ENCODE assay signal across 20 cellular contexts in genomic region chr1:118250232-118250631, GRCh38.
"Had no signal": no experiment of that assay in that cellular context is flagged by ENCODE, and none has a peak within 500 bp of the region (broad histone marks: within the 10 kb centered on the region; RNA-seq: fewer than 3 reads in every experiment).

No MANE protein-coding gene starts in this region.

- H3K9me3 ChIP-seq: esophagus muscularis mucosa, left ventricle myocardium inferior, stomach, testis had no signal

- H3K4me3 Mint-ChIP-seq: activated CD4-positive, alpha-beta memory T cell treated with anti-CD3 and anti-CD28 coated beads for 36 hours; activated CD4-positive, alpha-beta T cell treated with anti-CD3 and anti-CD28 coated beads for 36 hours; activated T-helper 1 cell treated with anti-CD3 and anti-CD28 coated beads, Interleukin-12 subunit alpha, Interleukin-12 subunit beta, Interleukin-2, Interleukin-4 antibody, amounts not matched to agents 30 ng/mL and 10 ng/mL and 1 ng/mL, durations not matched to agents 14 hours and 24 hours and 36 hours; immature natural killer cell; naive B cell; stimulated activated effector memory CD8-positive, alpha-beta T cell treated with anti-CD3 and anti-CD28 coated beads, Interleukin-12 subunit alpha, Interleukin-12 subunit beta, amount 100 ng/mL, for 72 hours; type B pancreatic cell had no signal

- H3K27me3 Mint-ChIP-seq: type B pancreatic cell had no signal

- H3K4me3 ChIP-seq: esophagus muscularis mucosa, hepatocyte, left ventricle myocardium inferior, stomach, testis had no signal

- H3K4me1 Mint-ChIP-seq: activated CD4-positive, alpha-beta T cell treated with anti-CD3 and anti-CD28 coated beads for 36 hours; immature natural killer cell; naive B cell; stimulated activated effector memory CD8-positive, alpha-beta T cell treated with anti-CD3 and anti-CD28 coated beads, Interleukin-12 subunit alpha, Interleukin-12 subunit beta, amount 100 ng/mL, for 72 hours had no signal

- H3K36me3 Mint-ChIP-seq: activated CD4-positive, alpha-beta memory T cell treated with anti-CD3 and anti-CD28 coated beads for 36 hours; activated naive CD4-positive, alpha-beta T cell treated with anti-CD3 and anti-CD28 coated beads, Interleukin-2, amount 50 U/mL, for 72 hours; immature natural killer cell; naive B cell; stimulated activated effector memory CD8-positive, alpha-beta T cell treated with anti-CD3 and anti-CD28 coated beads, Interleukin-12 subunit alpha, Interleukin-12 subunit beta, amount 100 ng/mL, for 72 hours; type B pancreatic cell had no signal

- DNase-seq: activated CD4-positive, alpha-beta memory T cell treated with anti-CD3 and anti-CD28 coated beads for 36 hours; activated CD4-positive, alpha-beta T cell treated with anti-CD3 and anti-CD28 coated beads for 36 hours; activated gamma-delta T cell treated with Interleukin-2 at 50 U/mL for 16 hours; activated T-cell treated with anti-CD3 and anti-CD28 coated beads for 4 hours; effector CD4-positive, alpha-beta T cell; immature natural killer cell; kidney glomerular epithelial cell; left ventricle myocardium inferior; mammary epithelial cell; naive B cell; stimulated activated CD4-positive, alpha-beta T cell treated with anti-CD3 and anti-CD28 coated beads, Interleukin-4, amount 100 ng/mL, for 24 hours; stomach; testis had no signal

- ATAC-seq: activated CD4-positive, alpha-beta T cell treated with anti-CD3 and anti-CD28 coated beads for 36 hours; activated naive CD4-positive, alpha-beta T cell treated with anti-CD3 and anti-CD28 coated beads, Interleukin-2, amount 50 U/mL, for 72 hours; sciatic nerve; stimulated activated effector memory CD8-positive, alpha-beta T cell treated with anti-CD3 and anti-CD28 coated beads, Interleukin-12 subunit alpha, Interleukin-12 subunit beta, amount 100 ng/mL, for 72 hours had no signal

- H3K36me3 ChIP-seq: esophagus muscularis mucosa, left ventricle myocardium inferior, stomach had no signal

- H3K4me2 ChIP-seq: hepatocyte had no signal

- H3K9me3 Mint-ChIP-seq: activated CD4-positive, alpha-beta memory T cell treated with anti-CD3 and anti-CD28 coated beads for 36 hours; activated T-helper 1 cell treated with anti-CD3 and anti-CD28 coated beads, Interleukin-12 subunit alpha, Interleukin-12 subunit beta, Interleukin-2, Interleukin-4 antibody, amounts not matched to agents 30 ng/mL and 10 ng/mL and 1 ng/mL, durations not matched to agents 14 hours and 24 hours and 36 hours; type B pancreatic cell had no signal

- H3K27ac Mint-ChIP-seq: activated CD4-positive, alpha-beta memory T cell treated with anti-CD3 and anti-CD28 coated beads for 36 hours; activated CD4-positive, alpha-beta T cell treated with anti-CD3 and anti-CD28 coated beads for 36 hours; activated naive CD4-positive, alpha-beta T cell treated with anti-CD3 and anti-CD28 coated beads, Interleukin-2, amount 50 U/mL, for 72 hours; activated T-helper 1 cell treated with anti-CD3 and anti-CD28 coated beads, Interleukin-12 subunit alpha, Interleukin-12 subunit beta, Interleukin-2, Interleukin-4 antibody, amounts not matched to agents 30 ng/mL and 10 ng/mL and 1 ng/mL, durations not matched to agents 14 hours and 24 hours and 36 hours; immature natural killer cell; naive B cell; stimulated activated effector memory CD8-positive, alpha-beta T cell treated with anti-CD3 and anti-CD28 coated beads, Interleukin-12 subunit alpha, Interleukin-12 subunit beta, amount 100 ng/mL, for 72 hours; type B pancreatic cell had no signal

- H3K79me2 ChIP-seq: hepatocyte had no signal

- H3K4me1 ChIP-seq: esophagus muscularis mucosa, left ventricle myocardium inferior, stomach, testis had no signal

- H3K27me3 ChIP-seq: esophagus muscularis mucosa, hepatocyte, stomach, testis had no signal

- H2AFZ ChIP-seq: hepatocyte had no signal

- H3K27ac ChIP-seq: esophagus muscularis mucosa, hepatocyte, left ventricle myocardium inferior, stomach, testis had no signal
